Comparison of ENCODE assay signal across 31 cellular contexts in genomic region chr6:151140767-151141166, GRCh38.
"Had no signal": no experiment of that assay in that cellular context is flagged by ENCODE, and none has a peak within 500 bp of the region (broad histone marks: within the 10 kb centered on the region; RNA-seq: fewer than 3 reads in every experiment).

No MANE protein-coding gene starts in this region.

- H3K27ac Mint-ChIP-seq: activated CD4-positive, alpha-beta T cell treated with anti-CD3 and anti-CD28 coated beads, Interleukin-2, amount 10 ng/mL, durations not matched to agents 24 days and 14 days; activated CD8-positive, alpha-beta T cell treated with anti-CD3 and anti-CD28 coated beads for 36 hours; activated naive CD8-positive, alpha-beta T cell treated with anti-CD3 and anti-CD28 coated beads for 36 hours; activated T-cell treated with anti-CD3 and anti-CD28 coated beads, Interleukin-2, amount 50 U/mL, for 72 hours; activated T-helper 17 cell treated with anti-CD3 and anti-CD28 coated beads, Interleukin-2, amount 50 U/mL, for 72 hours had no signal

- H3K4me3 ChIP-seq: MG63 had no signal

- H3K27me3 ChIP-seq: brain microvascular endothelial cell, MG63 had no signal

- DNase-seq: activated CD4-positive, alpha-beta T cell treated with anti-CD3 and anti-CD28 coated beads for 1 hour; activated CD4-positive, alpha-beta T cell treated with anti-CD3 and anti-CD28 coated beads, Interleukin-2, amount 10 ng/mL, durations not matched to agents 24 days and 14 days; activated CD4-positive, alpha-beta T cell treated with anti-CD3 and anti-CD28 coated beads, Interleukin-2, amount 50 U/mL, for 4 hours; activated CD4-positive, CD25-positive, alpha-beta regulatory T cell; activated CD8-positive, alpha-beta T cell treated with anti-CD3 and anti-CD28 coated beads for 36 hours; activated effector memory CD4-positive, alpha-beta T cell treated with anti-CD3 and anti-CD28 coated beads, Interleukin-2, amount 50 U/mL, for 16 hours; activated naive CD4-positive, alpha-beta T cell; activated naive CD4-positive, alpha-beta T cell treated with anti-CD3 and anti-CD28 coated beads, Interleukin-2, amount 50 U/mL, for 16 hours; activated naive CD8-positive, alpha-beta T cell treated with anti-CD3 and anti-CD28 coated beads for 36 hours; activated T-cell treated with anti-CD3 and anti-CD28 coated beads, Interleukin-2, amount 50 U/mL, for 1 hour; activated T-cell treated with anti-CD3 and anti-CD28 coated beads, Interleukin-2, amount 50 U/mL, for 72 hours; amniotic stem cell; aorta; brain microvascular endothelial cell; Kasumi-1; KG1; MG63; NCI-H1092; NCI-H1436 treated with DMSO at 0.1 percent for 48 hours; NCI-H1694 treated with DMSO at 0.1 percent for 48 hours; NCI-H2029; NCI-H345; NCI-H524 treated with DMSO at 0.1 percent for 48 hours; SIG-M5; SW 1271; T-helper 1 cell; T-helper 2 cell; T-helper 9 cell; WERI-Rb-1 had no signal

- H3K9me3 ChIP-seq: MG63 had no signal

- ATAC-seq: activated CD8-positive, alpha-beta T cell treated with anti-CD3 and anti-CD28 coated beads for 36 hours; activated T-cell treated with anti-CD3 and anti-CD28 coated beads, Interleukin-2, amount 50 U/mL, for 72 hours; activated T-helper 17 cell treated with anti-CD3 and anti-CD28 coated beads, Interleukin-2, amount 50 U/mL, for 72 hours; Panc1 had no signal

- H3K9me3 Mint-ChIP-seq: activated CD4-positive, alpha-beta T cell treated with anti-CD3 and anti-CD28 coated beads, Interleukin-2, amount 10 ng/mL, durations not matched to agents 24 days and 14 days; activated CD8-positive, alpha-beta T cell treated with anti-CD3 and anti-CD28 coated beads for 36 hours; activated naive CD8-positive, alpha-beta T cell treated with anti-CD3 and anti-CD28 coated beads for 36 hours; activated T-cell treated with anti-CD3 and anti-CD28 coated beads, Interleukin-2, amount 50 U/mL, for 72 hours; activated T-helper 17 cell treated with anti-CD3 and anti-CD28 coated beads, Interleukin-2, amount 50 U/mL, for 72 hours had no signal

- H3K36me3 ChIP-seq: brain microvascular endothelial cell, MG63, WERI-Rb-1 had no signal

- H3K4me1 Mint-ChIP-seq: activated CD4-positive, alpha-beta T cell treated with anti-CD3 and anti-CD28 coated beads, Interleukin-2, amount 10 ng/mL, durations not matched to agents 24 days and 14 days; activated naive CD8-positive, alpha-beta T cell treated with anti-CD3 and anti-CD28 coated beads for 36 hours; activated T-helper 17 cell treated with anti-CD3 and anti-CD28 coated beads, Interleukin-2, amount 50 U/mL, for 72 hours had no signal

- H3K4me3 Mint-ChIP-seq: activated CD4-positive, alpha-beta T cell treated with anti-CD3 and anti-CD28 coated beads, Interleukin-2, amount 10 ng/mL, durations not matched to agents 24 days and 14 days; activated CD8-positive, alpha-beta T cell treated with anti-CD3 and anti-CD28 coated beads for 36 hours; activated naive CD8-positive, alpha-beta T cell treated with anti-CD3 and anti-CD28 coated beads for 36 hours; activated T-cell treated with anti-CD3 and anti-CD28 coated beads, Interleukin-2, amount 50 U/mL, for 72 hours; activated T-helper 17 cell treated with anti-CD3 and anti-CD28 coated beads, Interleukin-2, amount 50 U/mL, for 72 hours had no signal

- H3K27me3 Mint-ChIP-seq: activated naive CD8-positive, alpha-beta T cell treated with anti-CD3 and anti-CD28 coated beads for 36 hours had no signal

- H3K27ac ChIP-seq: brain microvascular endothelial cell, WERI-Rb-1 had no signal

- H3K36me3 Mint-ChIP-seq: activated naive CD8-positive, alpha-beta T cell treated with anti-CD3 and anti-CD28 coated beads for 36 hours had no signal
